ENCODE assay signal across 8 cellular contexts in the genomic region with DNA sequence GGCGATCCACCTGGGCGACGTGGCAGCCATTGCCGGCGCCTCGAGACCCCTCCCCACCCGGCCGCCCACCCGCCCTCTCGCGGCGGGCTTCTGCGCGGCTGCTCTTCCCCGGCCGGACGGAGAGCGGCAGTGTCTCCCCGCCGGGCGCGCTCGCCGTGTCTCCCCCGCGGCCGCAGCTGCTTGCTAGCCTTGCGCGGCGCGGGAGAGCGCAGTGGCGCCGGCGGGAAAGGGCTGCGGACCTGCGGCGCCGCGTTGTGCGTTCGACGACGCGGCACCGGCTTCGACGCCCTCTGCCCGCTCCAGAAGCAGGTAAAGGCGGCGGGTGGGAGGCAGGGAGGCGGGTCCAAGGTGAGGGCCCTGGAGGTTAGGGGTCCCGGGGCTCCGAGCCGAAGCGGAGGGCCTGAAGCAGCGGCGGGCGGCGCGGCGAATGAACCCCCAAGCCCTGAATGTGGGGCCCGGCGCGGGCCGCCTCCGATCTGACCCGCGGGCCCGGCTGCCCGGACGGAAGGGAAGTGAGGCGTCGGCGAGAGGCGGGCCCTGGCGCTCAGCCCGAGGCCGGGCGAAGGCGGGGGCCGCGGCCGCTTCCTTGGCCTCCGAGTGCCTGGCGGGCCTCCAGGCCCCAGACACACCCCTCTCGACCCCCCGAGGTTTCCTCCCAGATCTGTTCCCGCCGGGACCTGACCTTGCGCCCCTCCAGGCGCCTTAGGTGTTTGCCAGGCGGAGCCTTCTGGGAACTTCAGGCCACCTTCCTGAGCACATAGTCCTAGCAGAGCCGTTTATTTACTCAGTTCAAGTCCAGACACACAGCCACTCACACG. TPM values are rescaled to one million over a fixed set of nuclear protein-coding genes. Genes with fewer than 3 reads are reported as not detected.
DNase-seq lines count a peak whose midpoint lies in the region; ATAC-seq and TF ChIP-seq lines count a peak whose summit lies in the region.

Gene N4BP2 (plus strand): TSS at position 129 of the 818 bp plus-strand sequence. CDS start 40,491 bp downstream, outside the sequence.

- 0% methylated on average over 5 of the region's 95 CpGs for WGBS in mammary epithelial cell (ENCODE audit: low coverage, missing lambda C conversion rate)

- H4K20me1 ChIP-seq in mammary epithelial cell (ENCODE audit: insufficient read depth, low read length): no peaks in the 10 kb centered on the region

- intact Hi-C loops in mammary epithelial cell (cut with micrococcal nuclease): loop anchor here (1.0 to 2.0 kb wide), 6 partner anchors 81 to 662 kb away; no protein-coding TSS in a partner anchor

- H3K27ac ChIP-seq in mammary epithelial cell (ENCODE audit: insufficient read depth, low read depth, low read length): peak within 1 kb of the TSS; percentile 80

- H3K36me3 ChIP-seq in mammary epithelial cell (ENCODE audit: insufficient read depth, low read length): no peaks in the 10 kb centered on the region

- peak within 1 kb of the TSS; percentile 78 for H2AFZ ChIP-seq in mammary epithelial cell (ENCODE audit: low read depth, low read length)

- dilution Hi-C loops in mammary epithelial cell (cut with HindIII; ENCODE audit: low sequenced_read_pairs): no loop called here

- BruUV-seq in mammary epithelial cell (replicated peaks; lab: Mats Ljungman, UMichigan): no TSS peak

- H3K9me3 ChIP-seq in mammary epithelial cell (replicated peaks; ENCODE audit: insufficient read depth, low read length): no peaks in the 10 kb centered on the region

- in situ Hi-C loops in mammary epithelial cell (cut with MboI; ENCODE audit: low sequenced_read_pairs in 2 of 2): loop anchor here in 1 of 2 donors (10.0 kb wide), 1 partner anchor 258 kb away; no protein-coding TSS in a partner anchor

- DNase-seq in A172 (ENCODE audit: low spot score): peak; percentile 57
- peak; percentile 65 for DNase-seq in NCI-H2171 (lab: John Stamatoyannopoulos, UW)
- peak; percentile 76 for DNase-seq in mammary epithelial cell
- DNase-seq in iris pigment epithelial cell (ENCODE audit: low read depth): peak; percentile 84
- peak; percentile 54 to 55 for DNase-seq in stimulated activated CD4-positive, alpha-beta T cell treated with anti-CD3 and anti-CD28 coated beads, Interleukin-12 subunit alpha, Interleukin-12 subunit beta, amount 100 ng/mL, for 24 hours (ENCODE audit: low read depth in 2 of 2)

- no peaks in the 10 kb centered on the region for H3K27me3 ChIP-seq in mammary epithelial cell (ENCODE audit: insufficient read depth, low read length)

- H3K79me2 ChIP-seq in mammary epithelial cell (ENCODE audit: insufficient read depth, low read length): peaks cover 3% of the 10 kb centered on the region

- H3K4me3 ChIP-seq in WI38 (ENCODE audit: low read depth, low read length) (peak within 1 kb of the TSS; percentile 77), mammary epithelial cell (replicated peaks in 1 of 3; ENCODE audit: insufficient read depth in 1 of 3, low read depth in 2 of 3, low read length in 3 of 3) (peak within 1 kb of the TSS; percentile 66 to 98 (median 85))

- CTCF ChIA-PET in mammary epithelial cell (lab: Charles Lee; ENCODE audit: low non-redundant PET): interaction anchor here (0.9 kb wide), 1 partner anchor 260 kb away, joined by 6 read pairs; no protein-coding TSS in a partner anchor

- ATAC-seq in GM18517 (IDR thresholded peaks at IDR 0.05; ENCODE audit: unreplicated experiment): peak; percentile 33
- ATAC-seq in HG03095 (IDR thresholded peaks at IDR 0.05; ENCODE audit: unreplicated experiment): peak; percentile 57

- peaks cover 13% of the 10 kb centered on the region for H3K4me1 ChIP-seq in mammary epithelial cell (ENCODE audit: insufficient read depth, low read length)

- peak; percentile 65 for TF ChIP-seq CTCF in WI38 (IDR thresholded peaks at IDR 0.05; ENCODE audit: low read depth, low read length)
- TF ChIP-seq CTCF in mammary epithelial cell (conservative IDR thresholded peaks at IDR 0.05 in 1 of 2, IDR thresholded peaks at IDR 0.05 in 1 of 2; ENCODE audit: extremely low read depth in 1 of 2, insufficient read depth in 1 of 2, low read depth in 1 of 2, low read length in 2 of 2): peak; percentile 28 to 74

- H3K9ac ChIP-seq in mammary epithelial cell (ENCODE audit: insufficient read depth, low read length): peak within 1 kb of the TSS; percentile 88

- H3K4me2 ChIP-seq in mammary epithelial cell (ENCODE audit: insufficient read depth, low read depth, low read length): peak within 1 kb of the TSS; percentile 99

RNA-seq across cellular contexts. Expression of gene N4BP2, which starts in this region (rescaled TPM):
- 2.7 and 3.0 TPM in 2 replicates for total RNA-seq in A172 (2014; rRNA removed; shearing (Covaris generic))
- 1 to 10 TPM; 5.7 to 5.8 TPM for total RNA-seq in mammary epithelial cell
- 1.4 TPM for polyA plus RNA-seq in mammary epithelial cell
- 4.5 TPM for polyA minus RNA-seq in mammary epithelial cell

Comparison
In these comparisons a context has a peak if more than half of its experiments do, and no peak if none do; other contexts are left out.
1. Peak in every context shown above with its lines: DNase-seq, ATAC-seq, H3K4me3 ChIP-seq and H3K27ac ChIP-seq.